ENCODE assay signal across 1 cellular context in the genomic region with DNA sequence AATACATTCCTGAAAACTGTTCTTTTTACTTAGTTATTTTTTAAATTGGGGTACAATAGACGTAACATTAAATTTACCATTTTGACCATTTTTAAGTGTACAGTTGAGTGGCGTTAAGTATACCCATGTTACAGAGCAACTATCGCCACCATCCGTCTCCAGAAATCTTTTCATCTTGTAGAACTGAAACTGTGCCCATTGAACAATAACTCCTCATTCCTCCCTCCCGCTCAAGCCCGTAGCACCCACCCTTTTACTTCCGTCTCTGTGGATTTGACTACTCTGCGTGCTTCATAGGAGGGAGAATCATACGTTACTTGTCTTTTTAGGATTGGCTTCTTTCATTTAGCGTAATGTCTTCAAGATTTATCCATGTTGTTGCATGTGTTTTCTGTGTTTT.
TF ChIP-seq lines count a peak whose summit lies in the region.

No MANE protein-coding gene starts in this region.

TF ChIP-seq in GM12878, 131 proteins besides CTCF, POLR2A, EP300 and RAD21 (continued from another document):
- TF ChIP-seq IRF3 (IDR thresholded peaks at IDR 0.05) = no peak
- TF ChIP-seq POU2F2 (IDR thresholded peaks at IDR 0.05; ENCODE audit: borderline replicate concordance, low read depth, low read length) = 0 out of 3 replicates have a peak, but pooled peaks have one; percentile 28
- TF ChIP-seq FOXM1 (IDR thresholded peaks at IDR 0.05; ENCODE audit: low read depth, low read length) = no peak
- no peak for TF ChIP-seq SIX5 (IDR thresholded peaks at IDR 0.05; ENCODE audit: low read depth, low read length, severe bottlenecking)
- TF ChIP-seq, protein P1, sequence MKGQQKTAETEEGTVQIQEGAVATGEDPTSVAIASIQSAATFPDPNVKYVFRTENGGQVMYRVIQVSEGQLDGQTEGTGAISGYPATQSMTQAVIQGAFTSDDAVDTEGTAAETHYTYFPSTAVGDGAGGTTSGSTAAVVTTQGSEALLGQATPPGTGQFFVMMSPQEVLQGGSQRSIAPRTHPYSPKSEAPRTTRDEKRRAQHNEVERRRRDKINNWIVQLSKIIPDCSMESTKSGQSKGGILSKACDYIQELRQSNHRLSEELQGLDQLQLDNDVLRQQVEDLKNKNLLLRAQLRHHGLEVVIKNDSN (IDR thresholded peaks at IDR 0.05; ENCODE audit: borderline replicate concordance, extremely low read length, insufficient read depth, low read depth, low read length) = no peak
- TF ChIP-seq BCL11A (IDR thresholded peaks at IDR 0.05; ENCODE audit: low read depth, low read length) = no peak
- no peak for TF ChIP-seq JUND (IDR thresholded peaks at IDR 0.05; ENCODE audit: low read depth, low read length)
- TF ChIP-seq, protein P2, sequence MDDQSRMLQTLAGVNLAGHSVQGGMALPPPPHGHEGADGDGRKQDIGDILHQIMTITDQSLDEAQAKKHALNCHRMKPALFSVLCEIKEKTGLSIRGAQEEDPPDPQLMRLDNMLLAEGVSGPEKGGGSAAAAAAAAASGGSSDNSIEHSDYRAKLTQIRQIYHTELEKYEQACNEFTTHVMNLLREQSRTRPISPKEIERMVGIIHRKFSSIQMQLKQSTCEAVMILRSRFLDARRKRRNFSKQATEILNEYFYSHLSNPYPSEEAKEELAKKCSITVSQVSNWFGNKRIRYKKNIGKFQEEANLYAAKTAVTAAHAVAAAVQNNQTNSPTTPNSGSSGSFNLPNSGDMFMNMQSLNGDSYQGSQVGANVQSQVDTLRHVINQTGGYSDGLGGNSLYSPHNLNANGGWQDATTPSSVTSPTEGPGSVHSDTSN (IDR thresholded peaks at IDR 0.05; ENCODE audit: insufficient replicate concordance, low read depth, low read length) = no peak
- no peak for TF ChIP-seq SMC3 (IDR thresholded peaks at IDR 0.05; ENCODE audit: borderline replicate concordance, low read length)
- TF ChIP-seq TCF7 (IDR thresholded peaks at IDR 0.05; ENCODE audit: borderline replicate concordance) = peak; percentile 48; the same call in 1 of the 2 replicates
- no peak for TF ChIP-seq CBX5 (IDR thresholded peaks at IDR 0.05; ENCODE audit: low read depth)
- TF ChIP-seq IRF4 (IDR thresholded peaks at IDR 0.05; ENCODE audit: low read depth, low read length) = no peak
- no peak for TF ChIP-seq MLLT1 (IDR thresholded peaks at IDR 0.05)
- no peak for TF ChIP-seq SMAD5 (IDR thresholded peaks at IDR 0.05; ENCODE audit: low read depth)
- no peak for TF ChIP-seq JUNB (IDR thresholded peaks at IDR 0.05)
- TF ChIP-seq IKZF2 (IDR thresholded peaks at IDR 0.05) = no peak
- no peak for TF ChIP-seq TBL1XR1 (IDR thresholded peaks at IDR 0.05; ENCODE audit: low read depth, low read length)
- no peak for TF ChIP-seq SIN3A (IDR thresholded peaks at IDR 0.05; ENCODE audit: low read depth, low read length)
- no peak for TF ChIP-seq BHLHE40 (IDR thresholded peaks at IDR 0.05; ENCODE audit: borderline replicate concordance in 1 of 2, low read depth in 2 of 2, low read length in 1 of 2)
- TF ChIP-seq, protein P3, sequence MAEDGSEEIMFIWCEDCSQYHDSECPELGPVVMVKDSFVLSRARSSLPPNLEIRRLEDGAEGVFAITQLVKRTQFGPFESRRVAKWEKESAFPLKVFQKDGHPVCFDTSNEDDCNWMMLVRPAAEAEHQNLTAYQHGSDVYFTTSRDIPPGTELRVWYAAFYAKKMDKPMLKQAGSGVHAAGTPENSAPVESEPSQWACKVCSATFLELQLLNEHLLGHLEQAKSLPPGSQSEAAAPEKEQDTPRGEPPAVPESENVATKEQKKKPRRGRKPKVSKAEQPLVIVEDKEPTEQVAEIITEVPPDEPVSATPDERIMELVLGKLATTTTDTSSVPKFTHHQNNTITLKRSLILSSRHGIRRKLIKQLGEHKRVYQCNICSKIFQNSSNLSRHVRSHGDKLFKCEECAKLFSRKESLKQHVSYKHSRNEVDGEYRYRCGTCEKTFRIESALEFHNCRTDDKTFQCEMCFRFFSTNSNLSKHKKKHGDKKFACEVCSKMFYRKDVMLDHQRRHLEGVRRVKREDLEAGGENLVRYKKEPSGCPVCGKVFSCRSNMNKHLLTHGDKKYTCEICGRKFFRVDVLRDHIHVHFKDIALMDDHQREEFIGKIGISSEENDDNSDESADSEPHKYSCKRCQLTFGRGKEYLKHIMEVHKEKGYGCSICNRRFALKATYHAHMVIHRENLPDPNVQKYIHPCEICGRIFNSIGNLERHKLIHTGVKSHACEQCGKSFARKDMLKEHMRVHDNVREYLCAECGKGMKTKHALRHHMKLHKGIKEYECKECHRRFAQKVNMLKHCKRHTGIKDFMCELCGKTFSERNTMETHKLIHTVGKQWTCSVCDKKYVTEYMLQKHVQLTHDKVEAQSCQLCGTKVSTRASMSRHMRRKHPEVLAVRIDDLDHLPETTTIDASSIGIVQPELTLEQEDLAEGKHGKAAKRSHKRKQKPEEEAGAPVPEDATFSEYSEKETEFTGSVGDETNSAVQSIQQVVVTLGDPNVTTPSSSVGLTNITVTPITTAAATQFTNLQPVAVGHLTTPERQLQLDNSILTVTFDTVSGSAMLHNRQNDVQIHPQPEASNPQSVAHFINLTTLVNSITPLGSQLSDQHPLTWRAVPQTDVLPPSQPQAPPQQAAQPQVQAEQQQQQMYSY (CRISPR knock-in tag; IDR thresholded peaks at IDR 0.05) = no peak
- TF ChIP-seq EZH2 (IDR thresholded peaks at IDR 0.05; ENCODE audit: borderline replicate concordance, control insufficient read depth, low read depth, low read length) = no peak
- TF ChIP-seq, protein P4, sequence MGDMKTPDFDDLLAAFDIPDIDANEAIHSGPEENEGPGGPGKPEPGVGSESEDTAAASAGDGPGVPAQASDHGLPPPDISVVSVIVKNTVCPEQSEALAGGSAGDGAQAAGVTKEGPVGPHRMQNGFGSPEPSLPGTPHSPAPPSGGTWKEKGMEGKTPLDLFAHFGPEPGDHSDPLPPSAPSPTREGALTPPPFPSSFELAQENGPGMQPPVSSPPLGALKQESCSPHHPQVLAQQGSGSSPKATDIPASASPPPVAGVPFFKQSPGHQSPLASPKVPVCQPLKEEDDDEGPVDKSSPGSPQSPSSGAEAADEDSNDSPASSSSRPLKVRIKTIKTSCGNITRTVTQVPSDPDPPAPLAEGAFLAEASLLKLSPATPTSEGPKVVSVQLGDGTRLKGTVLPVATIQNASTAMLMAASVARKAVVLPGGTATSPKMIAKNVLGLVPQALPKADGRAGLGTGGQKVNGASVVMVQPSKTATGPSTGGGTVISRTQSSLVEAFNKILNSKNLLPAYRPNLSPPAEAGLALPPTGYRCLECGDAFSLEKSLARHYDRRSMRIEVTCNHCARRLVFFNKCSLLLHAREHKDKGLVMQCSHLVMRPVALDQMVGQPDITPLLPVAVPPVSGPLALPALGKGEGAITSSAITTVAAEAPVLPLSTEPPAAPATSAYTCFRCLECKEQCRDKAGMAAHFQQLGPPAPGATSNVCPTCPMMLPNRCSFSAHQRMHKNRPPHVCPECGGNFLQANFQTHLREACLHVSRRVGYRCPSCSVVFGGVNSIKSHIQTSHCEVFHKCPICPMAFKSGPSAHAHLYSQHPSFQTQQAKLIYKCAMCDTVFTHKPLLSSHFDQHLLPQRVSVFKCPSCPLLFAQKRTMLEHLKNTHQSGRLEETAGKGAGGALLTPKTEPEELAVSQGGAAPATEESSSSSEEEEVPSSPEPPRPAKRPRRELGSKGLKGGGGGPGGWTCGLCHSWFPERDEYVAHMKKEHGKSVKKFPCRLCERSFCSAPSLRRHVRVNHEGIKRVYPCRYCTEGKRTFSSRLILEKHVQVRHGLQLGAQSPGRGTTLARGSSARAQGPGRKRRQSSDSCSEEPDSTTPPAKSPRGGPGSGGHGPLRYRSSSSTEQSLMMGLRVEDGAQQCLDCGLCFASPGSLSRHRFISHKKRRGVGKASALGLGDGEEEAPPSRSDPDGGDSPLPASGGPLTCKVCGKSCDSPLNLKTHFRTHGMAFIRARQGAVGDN (IDR thresholded peaks at IDR 0.05) = no peak
- TF ChIP-seq ZBTB40 (IDR thresholded peaks at IDR 0.05; ENCODE audit: borderline replicate concordance) = no peak
- no peak for TF ChIP-seq CBX3 (IDR thresholded peaks at IDR 0.05; ENCODE audit: borderline replicate concordance, low read depth)
- no peak for TF ChIP-seq FOXK2 (IDR thresholded peaks at IDR 0.05)
- TF ChIP-seq MEF2A (IDR thresholded peaks at IDR 0.05; ENCODE audit: insufficient read depth, low read depth, low read length) = 0 out of 2 replicates have a peak, but pooled peaks have one; percentile 6
- TF ChIP-seq ZZZ3 (IDR thresholded peaks at IDR 0.05; ENCODE audit: control insufficient read depth, insufficient read length, low read depth) = no peak
- no peak for TF ChIP-seq MTA2 (IDR thresholded peaks at IDR 0.05; ENCODE audit: low read depth)
- no peak for TF ChIP-seq WRNIP1 (IDR thresholded peaks at IDR 0.05; ENCODE audit: borderline replicate concordance, low read depth, low read length)
- no peak for TF ChIP-seq ESRRA (IDR thresholded peaks at IDR 0.05; ENCODE audit: low read length)
- TF ChIP-seq, protein P5, sequence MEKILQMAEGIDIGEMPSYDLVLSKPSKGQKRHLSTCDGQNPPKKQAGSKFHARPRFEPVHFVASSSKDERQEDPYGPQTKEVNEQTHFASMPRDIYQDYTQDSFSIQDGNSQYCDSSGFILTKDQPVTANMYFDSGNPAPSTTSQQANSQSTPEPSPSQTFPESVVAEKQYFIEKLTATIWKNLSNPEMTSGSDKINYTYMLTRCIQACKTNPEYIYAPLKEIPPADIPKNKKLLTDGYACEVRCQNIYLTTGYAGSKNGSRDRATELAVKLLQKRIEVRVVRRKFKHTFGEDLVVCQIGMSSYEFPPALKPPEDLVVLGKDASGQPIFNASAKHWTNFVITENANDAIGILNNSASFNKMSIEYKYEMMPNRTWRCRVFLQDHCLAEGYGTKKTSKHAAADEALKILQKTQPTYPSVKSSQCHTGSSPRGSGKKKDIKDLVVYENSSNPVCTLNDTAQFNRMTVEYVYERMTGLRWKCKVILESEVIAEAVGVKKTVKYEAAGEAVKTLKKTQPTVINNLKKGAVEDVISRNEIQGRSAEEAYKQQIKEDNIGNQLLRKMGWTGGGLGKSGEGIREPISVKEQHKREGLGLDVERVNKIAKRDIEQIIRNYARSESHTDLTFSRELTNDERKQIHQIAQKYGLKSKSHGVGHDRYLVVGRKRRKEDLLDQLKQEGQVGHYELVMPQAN (conservative IDR thresholded peaks at IDR 0.05) = no peak
